In genomic region chr1:51644533-51645197, GRCh38 we compare ENCODE assay signal across 1 cellular context.
A peak's percentile ranks its signal among the peaks of the same experiment; 100 is the strongest.
TF ChIP-seq lines count a peak whose summit lies in the region.

No MANE protein-coding gene starts in this region.

TF ChIP-seq in endothelial cell of umbilical vein, 7 proteins besides CTCF, POLR2A, EP300 and RAD21:
- TF ChIP-seq MAX (IDR thresholded peaks at IDR 0.05; ENCODE audit: insufficient read depth, insufficient read length) (no peak), FOS (IDR thresholded peaks at IDR 0.05; ENCODE audit: borderline replicate concordance, insufficient read depth, low read length) (peak; percentile 80), EZH2 (IDR thresholded peaks at IDR 0.05; ENCODE audit: borderline replicate concordance, low read depth, low read length, severe bottlenecking) (no peak), MYC (IDR thresholded peaks at IDR 0.05; ENCODE audit: low read depth, low read length) (no peak), POLR2AphosphoS5 (IDR thresholded peaks at IDR 0.05; ENCODE audit: insufficient read depth, low read depth, low read length) (no peak), GATA2 (IDR thresholded peaks at IDR 0.05; ENCODE audit: insufficient read depth, insufficient read length, low read depth, low read length) (no peak), JUN (IDR thresholded peaks at IDR 0.05; ENCODE audit: borderline replicate concordance, insufficient read depth, insufficient read length, low read depth) (peak; percentile 70)
